Comparison of ENCODE assay signal across 9 cellular contexts in the genomic region with DNA sequence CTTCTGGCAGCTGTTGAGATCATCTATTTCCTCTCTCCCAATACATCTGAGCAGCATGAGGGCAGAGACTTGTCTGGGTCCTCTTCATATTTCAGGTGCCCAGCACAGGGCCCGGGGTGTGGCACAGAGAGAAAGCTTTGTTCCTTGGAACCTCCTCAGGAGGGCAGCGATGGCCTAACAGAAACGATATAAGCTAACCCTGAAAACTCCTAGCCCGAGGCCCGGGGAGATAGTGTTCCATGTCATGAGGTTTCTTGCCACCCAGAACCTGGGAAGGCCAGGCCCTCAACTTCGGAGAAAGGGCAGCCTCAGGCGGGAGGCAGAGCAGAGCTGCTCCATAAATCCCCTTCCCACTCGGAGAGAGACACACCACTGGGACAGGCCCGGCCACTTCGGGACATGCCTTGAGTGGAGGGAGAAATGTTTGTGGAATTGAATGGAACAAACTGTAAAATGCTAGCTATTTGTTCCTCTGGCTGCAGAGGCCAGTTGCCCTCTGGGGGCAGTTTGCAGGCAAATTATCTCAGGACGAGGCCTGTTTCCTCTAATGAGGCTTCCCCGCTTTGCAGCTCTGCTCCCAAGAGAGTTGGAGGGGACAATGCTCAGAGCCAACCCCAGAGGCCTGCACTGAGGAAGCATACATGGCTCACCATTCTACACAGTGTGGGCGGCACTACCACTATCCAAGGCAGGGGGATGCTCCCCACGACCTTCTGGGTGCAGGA. TPM values are rescaled to one million over a fixed set of nuclear protein-coding genes. Genes with fewer than 3 reads are reported as not detected.
DNase-seq lines count a peak whose midpoint lies in the region; ATAC-seq, FAIRE-seq and TF ChIP-seq lines count a peak whose summit lies in the region.
"Had no signal": no experiment of that assay in that cellular context is flagged by ENCODE, and none has a peak within 500 bp of the region (broad histone marks: within the 10 kb centered on the region; RNA-seq: fewer than 3 reads in every experiment).

No MANE protein-coding gene starts in this region.

- CTCF ChIA-PET in PC-3 (lab: Charles Lee) (interaction anchor here (0.6 kb wide), 1 partner anchor 28 kb away, joined by 3 read pairs; no protein-coding TSS in a partner anchor), endothelial cell of umbilical vein (lab: Charles Lee) (interaction anchor here (1.0 to 5.0 kb wide), 16 partner anchors 8 to 91 kb away, joined by 3 to 31 read pairs (median 8); a partner anchor contains a TSS)

- no peaks in the 10 kb centered on the region for H3K9me1 ChIP-seq in endothelial cell of umbilical vein (replicated peaks; ENCODE audit: control insufficient read depth, extremely low read depth, insufficient read depth, low read length)

- H3K79me2 ChIP-seq in PC-3 (ENCODE audit: low read length) (no peaks in the 10 kb centered on the region), endothelial cell of umbilical vein (ENCODE audit: control insufficient read depth, insufficient read depth, low read length) (peaks cover 41% of the 10 kb centered on the region)

- H3K27me3 ChIP-seq in PC-3 (ENCODE audit: low read length) = no peaks in the 10 kb centered on the region
- no peaks in the 10 kb centered on the region for H3K27me3 ChIP-seq in endothelial cell of umbilical vein (ENCODE audit: control insufficient read depth in 2 of 2, insufficient read depth in 2 of 2, low read length in 2 of 2)
- H3K27me3 ChIP-seq in rectal smooth muscle tissue (ENCODE audit: control insufficient read depth, insufficient read depth, low read length) = no peaks in the 10 kb centered on the region

- TF ChIP-seq CTCF in PC-3 (conservative IDR thresholded peaks at IDR 0.05; ENCODE audit: low read depth, low read length) (peak; percentile 35), endothelial cell of umbilical vein (IDR thresholded peaks at IDR 0.05; ENCODE audit: extremely low read depth in 1 of 2, insufficient read depth in 1 of 2, low read depth in 1 of 2, low read length in 2 of 2) (no peak)

- no peak for FAIRE-seq in endothelial cell of umbilical vein (lab: Jason Lieb, UNC)
- FAIRE-seq: A204.1 had no signal

- no peaks in the 10 kb centered on the region for H3K9me3 ChIP-seq in PC-3 (ENCODE audit: low read length)
- H3K9me3 ChIP-seq in endothelial cell of umbilical vein (replicated peaks; ENCODE audit: control insufficient read depth, insufficient read depth, low read length) = no peaks in the 10 kb centered on the region

- H3K9me2 ChIP-seq in PC-3 (replicated peaks; ENCODE audit: low read length) = no peaks in the 10 kb centered on the region

- TF ChIP-seq POLR2A in endothelial cell of umbilical vein (IDR thresholded peaks at IDR 0.05; ENCODE audit: low read depth, low read length) = no peak

- DNase-seq in DMS 273 (lab: John Stamatoyannopoulos, UW; ENCODE audit: unreplicated experiment) (peak; percentile 61), DMS 273 treated with DMSO at 0.1 percent for 48 hours (lab: John Stamatoyannopoulos, UW) (no peak), PC-3 (no peak), endothelial cell of umbilical vein (ENCODE audit: low read depth, low spot score) (peak; percentile 72), EL (no peak), HuH-7.5 (ENCODE audit: low spot score) (no peak), AG08395 (ENCODE audit: low spot score) (no peak)

- intact Hi-C loops in PC-3 (cut with micrococcal nuclease) = no loop called here
- intact Hi-C loops in endothelial cell of umbilical vein (cut with micrococcal nuclease) = loop anchor here (1.0 kb wide), 1 partner anchor 8 kb away; no protein-coding TSS in a partner anchor

- H4K20me1 ChIP-seq in PC-3 (ENCODE audit: low read length) (no peaks in the 10 kb centered on the region), endothelial cell of umbilical vein (replicated peaks; ENCODE audit: control insufficient read depth, extremely low read depth, insufficient read depth, low read length) (no peaks in the 10 kb centered on the region)

- peaks cover 27% of the 10 kb centered on the region for H3K4me1 ChIP-seq in PC-3 (ENCODE audit: insufficient read depth, low read length)
- peaks cover 67% of the 10 kb centered on the region for H3K4me1 ChIP-seq in endothelial cell of umbilical vein (ENCODE audit: control insufficient read depth, extremely low read depth, insufficient read depth, low read length)
- H3K4me1 ChIP-seq in rectal smooth muscle tissue (ENCODE audit: control insufficient read depth, insufficient read depth, low read length) = peaks cover 69% of the 10 kb centered on the region

- no peak overlapping the region for H3K9ac ChIP-seq in PC-3 (ENCODE audit: low read length)
- no peak overlapping the region for H3K9ac ChIP-seq in endothelial cell of umbilical vein (replicated peaks; ENCODE audit: extremely low read depth, insufficient read depth, low read length)
- H3K9ac ChIP-seq in rectal smooth muscle tissue (ENCODE audit: low read length) = no peak overlapping the region

- H3K36me3 ChIP-seq in PC-3 (ENCODE audit: low read depth, low read length) (no peaks in the 10 kb centered on the region), endothelial cell of umbilical vein (ENCODE audit: control insufficient read depth in 2 of 2, extremely low read depth in 1 of 2, insufficient read depth in 2 of 2, low read length in 2 of 2) (peaks cover 0 to 4% of the 10 kb centered on the region in 2 experiments), rectal smooth muscle tissue (ENCODE audit: control insufficient read depth, insufficient read depth, low read length) (no peaks in the 10 kb centered on the region)

- no peak overlapping the region for H2AFZ ChIP-seq in PC-3 (ENCODE audit: low read length)
- H2AFZ ChIP-seq in endothelial cell of umbilical vein (ENCODE audit: low read depth, low read length) = peak overlapping the region; percentile 3

- H3K4me3 ChIP-seq in PC-3 (ENCODE audit: low read length) (no peak overlapping the region), endothelial cell of umbilical vein (replicated peaks in 1 of 3; ENCODE audit: insufficient read depth in 1 of 3, low read depth in 1 of 3, low read length in 3 of 3) (no peak overlapping the region), rectal smooth muscle tissue (ENCODE audit: low read length) (peak overlapping the region; percentile 46)

- peak; percentile 25; the same call in 1 of the 2 replicates for ATAC-seq in PC-3

- no peak overlapping the region for H3K27ac ChIP-seq in PC-3 (ENCODE audit: low read length)
- peak overlapping the region; percentile 32 for H3K27ac ChIP-seq in endothelial cell of umbilical vein (ENCODE audit: insufficient read depth, low read depth, low read length)
- H3K27ac ChIP-seq in rectal smooth muscle tissue (ENCODE audit: low read depth, low read length) = peak overlapping the region; percentile 80

- H3K4me2 ChIP-seq in PC-3 (ENCODE audit: low read length) = peak overlapping the region; percentile 17
- peak overlapping the region; percentile 20 for H3K4me2 ChIP-seq in endothelial cell of umbilical vein (ENCODE audit: insufficient read depth, low read length)

- BruUV-seq in PC-3 (replicated peaks; lab: Mats Ljungman, UMichigan) = no TSS peak
- BruUV-seq in endothelial cell of umbilical vein (replicated peaks; lab: Mats Ljungman, UMichigan) = no TSS peak

- dilution Hi-C loops in endothelial cell of umbilical vein (cut with MboI; ENCODE audit: extremely low pct_ligation_motif_present, low sequenced_read_pairs) = no loop called here

- POLR2A ChIA-PET in PC-3 (lab: Charles Lee; ENCODE audit: unreplicated experiment) = no interaction called here
- POLR2A ChIA-PET in endothelial cell of umbilical vein (lab: Charles Lee) = no interaction called here

- no peaks in the 10 kb centered on the region for H3F3A ChIP-seq in PC-3 (ENCODE audit: low read length, unreplicated experiment)

TF ChIP-seq in endothelial cell of umbilical vein, 7 proteins besides CTCF, POLR2A, EP300 and RAD21:
- TF ChIP-seq GATA2 (IDR thresholded peaks at IDR 0.05; ENCODE audit: insufficient read depth, insufficient read length, low read depth, low read length) = no peak
- TF ChIP-seq JUN (IDR thresholded peaks at IDR 0.05; ENCODE audit: borderline replicate concordance, insufficient read depth, insufficient read length, low read depth) = no peak
- TF ChIP-seq, protein P1, sequence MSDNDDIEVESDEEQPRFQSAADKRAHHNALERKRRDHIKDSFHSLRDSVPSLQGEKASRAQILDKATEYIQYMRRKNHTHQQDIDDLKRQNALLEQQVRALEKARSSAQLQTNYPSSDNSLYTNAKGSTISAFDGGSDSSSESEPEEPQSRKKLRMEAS (IDR thresholded peaks at IDR 0.05; ENCODE audit: insufficient read depth, insufficient read length) = no peak
- no peak for TF ChIP-seq EZH2 (IDR thresholded peaks at IDR 0.05; ENCODE audit: borderline replicate concordance, low read depth, low read length, severe bottlenecking)
TF ChIP-seq in endothelial cell of umbilical vein: peak in this region for 0.

RNA-seq across cellular contexts. Expression of a gene that starts 11.6 kb away (rescaled TPM):
- total RNA-seq in PC-3 (2014; rRNA removed) (15.7 and 19.1 TPM in 2 replicates), endothelial cell of umbilical vein (63.9 and 83.7 TPM in 2 replicates)
- 76.6 and 92.6 TPM in 2 replicates for polyA plus RNA-seq in endothelial cell of umbilical vein
- polyA plus RNA-seq in endothelial cell of umbilical vein (2011; cell fraction: cytosol; rRNA removed) = 95.5 and 102 TPM in 2 replicates
- 93.4 and 108 TPM in 2 replicates for polyA plus RNA-seq in endothelial cell of umbilical vein (2011; cell fraction: nucleus; rRNA removed)
- polyA plus RNA-seq in endothelial cell of umbilical vein (2012) = 41.0 and 44.6 TPM in 2 replicates
- 284 and 350 TPM in 2 replicates for polyA minus RNA-seq in endothelial cell of umbilical vein
- polyA minus RNA-seq in endothelial cell of umbilical vein (2011; cell fraction: cytosol; rRNA and poly(A)+ RNA removed) = 16.3 TPM
- polyA minus RNA-seq in endothelial cell of umbilical vein (2011; cell fraction: nucleus; rRNA and poly(A)+ RNA removed) = 109 and 112 TPM in 2 replicates

RNA-seq across cellular contexts. Expression of a gene that starts 59.5 kb away (rescaled TPM):
- total RNA-seq in PC-3 (2014; rRNA removed) = 1,739 and 2,018 TPM in 2 replicates
- total RNA-seq in endothelial cell of umbilical vein = 2,836 and 2,973 TPM in 2 replicates
- polyA plus RNA-seq in endothelial cell of umbilical vein = 3,219 and 3,734 TPM in 2 replicates
- polyA plus RNA-seq in endothelial cell of umbilical vein (2011; cell fraction: cytosol; rRNA removed) = 3,159 and 3,916 TPM in 2 replicates
- polyA plus RNA-seq in endothelial cell of umbilical vein (2011; cell fraction: nucleus; rRNA removed) = 1,354 and 1,373 TPM in 2 replicates
- 4,332 and 4,658 TPM in 2 replicates for polyA plus RNA-seq in endothelial cell of umbilical vein (2012)
- 1,194 and 1,275 TPM in 2 replicates for polyA minus RNA-seq in endothelial cell of umbilical vein
- 1,153 TPM for polyA minus RNA-seq in endothelial cell of umbilical vein (2011; cell fraction: cytosol; rRNA and poly(A)+ RNA removed)
- 141 and 185 TPM in 2 replicates for polyA minus RNA-seq in endothelial cell of umbilical vein (2011; cell fraction: nucleus; rRNA and poly(A)+ RNA removed)

Comparison
In these comparisons a context has a peak if more than half of its experiments do, and no peak if none do; other contexts are left out.
1. DNase-seq: peak in DMS 273 (single experiment) and endothelial cell of umbilical vein (single experiment); none in DMS 273 treated with DMSO at 0.1 percent for 48 hours (single experiment), PC-3 (single experiment), EL (single experiment), HuH-7.5 (single experiment) and AG08395 (single experiment).